In the genomic region with DNA sequence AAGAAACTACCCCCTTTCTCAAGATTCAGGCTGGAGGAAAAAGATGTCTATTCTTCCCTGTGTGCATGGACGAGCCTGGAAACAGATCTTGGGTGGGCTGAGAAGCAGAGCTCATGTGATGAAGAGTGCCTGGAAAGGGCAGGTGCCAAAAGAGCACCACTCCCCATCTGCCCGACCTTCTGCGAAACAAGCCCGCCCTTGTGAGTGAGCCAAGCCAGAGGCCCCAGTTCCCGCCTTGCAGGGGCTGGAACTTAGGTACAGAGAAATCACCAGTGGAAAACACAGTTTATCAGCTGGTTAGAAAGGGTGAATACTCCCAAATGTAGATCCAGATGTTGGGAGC, we compare ENCODE assay signal across 9 cellular contexts. TPM values are rescaled to one million over a fixed set of nuclear protein-coding genes. Genes with fewer than 3 reads are reported as not detected.
DNase-seq lines count a peak whose midpoint lies in the region; ATAC-seq and TF ChIP-seq lines count a peak whose summit lies in the region.
"Had no signal": no experiment of that assay in that cellular context is flagged by ENCODE, and none has a peak within 500 bp of the region (broad histone marks: within the 10 kb centered on the region; RNA-seq: fewer than 3 reads in every experiment).

No MANE protein-coding gene starts in this region.

- intact Hi-C loops in CD8-positive, alpha-beta T cell (cut with DNase I, micrococcal nuclease): loop anchor here (5.0 to 10.0 kb wide), 4 partner anchors 50 to 995 kb away; a partner anchor contains a TSS
- intact Hi-C loops in dendritic cell treated with granulocyte-macrophage colony-stimulating factor and Interleukin-4, amounts not matched to agents 40 ng/mL and 50 ng/mL, for 4 days (cut with micrococcal nuclease): no loop called here
- intact Hi-C loops in naive thymus-derived CD4-positive, alpha-beta T cell (cut with micrococcal nuclease): loop anchor here in 1 of 2 donors (5.0 kb wide), 1 partner anchor 125 kb away; a partner anchor contains a TSS

- H3K4me3 ChIP-seq in CD8-positive, alpha-beta T cell (ENCODE audit: low read depth, low read length): no peak overlapping the region
- H3K4me3 ChIP-seq in naive thymus-derived CD4-positive, alpha-beta T cell (ENCODE audit: low read length): no peak overlapping the region
- H3K4me3 ChIP-seq in HAP-1: no peak overlapping the region

- H3K36me3 ChIP-seq in CD8-positive, alpha-beta T cell (ENCODE audit: insufficient read depth, low read length): no peaks in the 10 kb centered on the region
- H3K36me3 ChIP-seq in naive thymus-derived CD4-positive, alpha-beta T cell (ENCODE audit: control insufficient read depth in 2 of 3, insufficient read depth in 3 of 3, low read length in 3 of 3): no peaks in the 10 kb centered on the region
- peaks cover 3% of the 10 kb centered on the region for H3K36me3 ChIP-seq in HAP-1 (replicated peaks)

- H3K27ac ChIP-seq in CD8-positive, alpha-beta T cell (ENCODE audit: low read depth, low read length): no peak overlapping the region
- no peak overlapping the region for H3K27ac ChIP-seq in naive thymus-derived CD4-positive, alpha-beta T cell (ENCODE audit: low read depth, low read length)

- peaks cover 22% of the 10 kb centered on the region for H3K36me3 Mint-ChIP-seq in CD8-positive, alpha-beta T cell
- peaks cover 26% of the 10 kb centered on the region for H3K36me3 Mint-ChIP-seq in dendritic cell treated with granulocyte-macrophage colony-stimulating factor and Interleukin-4, amounts not matched to agents 40 ng/mL and 50 ng/mL, for 4 days (ENCODE audit: low read depth)
- peaks cover 0 to 13% (median 0%) of the 10 kb centered on the region in 5 donors for H3K36me3 Mint-ChIP-seq in naive thymus-derived CD4-positive, alpha-beta T cell

- peak overlapping the region; percentile 98 for H3K4me3 Mint-ChIP-seq in CD8-positive, alpha-beta T cell
- peak overlapping the region; percentile 62 for H3K4me3 Mint-ChIP-seq in dendritic cell treated with granulocyte-macrophage colony-stimulating factor and Interleukin-4, amounts not matched to agents 40 ng/mL and 50 ng/mL, for 4 days
- H3K4me3 Mint-ChIP-seq in naive thymus-derived CD4-positive, alpha-beta T cell: peak overlapping the region; percentile 12 to 96 (median 86)

- H3K9me3 ChIP-seq in CD8-positive, alpha-beta T cell (ENCODE audit: low read length): no peaks in the 10 kb centered on the region
- no peaks in the 10 kb centered on the region for H3K9me3 ChIP-seq in naive thymus-derived CD4-positive, alpha-beta T cell (ENCODE audit: control insufficient read depth in 2 of 3, low read length in 3 of 3)
- no peaks in the 10 kb centered on the region for H3K9me3 ChIP-seq in HAP-1

- ATAC-seq in CD8-positive, alpha-beta T cell: no peak
- no peak for ATAC-seq in naive thymus-derived CD4-positive, alpha-beta T cell
- ATAC-seq in GM21619 (IDR thresholded peaks at IDR 0.05; ENCODE audit: unreplicated experiment): no peak

- no peaks in the 10 kb centered on the region for H3K27me3 ChIP-seq in CD8-positive, alpha-beta T cell (ENCODE audit: insufficient read depth, low read length)
- no peaks in the 10 kb centered on the region for H3K27me3 ChIP-seq in naive thymus-derived CD4-positive, alpha-beta T cell (ENCODE audit: control insufficient read depth in 2 of 2, insufficient read depth in 2 of 2, low read length in 2 of 2)
- no peaks in the 10 kb centered on the region for H3K27me3 ChIP-seq in HAP-1 (ENCODE audit: low read depth)

- CTCF ChIA-PET in CD8-positive, alpha-beta T cell (lab: Charles Lee): interaction anchor here (0.7 to 1.0 kb wide), 2 partner anchors 15 to 51 kb away, joined by 3 to 4 read pairs; no protein-coding TSS in a partner anchor
- CTCF ChIA-PET in naive thymus-derived CD4-positive, alpha-beta T cell (lab: Charles Lee): no interaction called here

- no peaks in the 10 kb centered on the region for H3K9me3 Mint-ChIP-seq in CD8-positive, alpha-beta T cell
- H3K9me3 Mint-ChIP-seq in dendritic cell treated with granulocyte-macrophage colony-stimulating factor and Interleukin-4, amounts not matched to agents 40 ng/mL and 50 ng/mL, for 4 days: no peaks in the 10 kb centered on the region
- H3K9me3 Mint-ChIP-seq in naive thymus-derived CD4-positive, alpha-beta T cell: no peaks in the 10 kb centered on the region
- H3K9me3 Mint-ChIP-seq: memory B cell had no signal

- peaks cover 32% of the 10 kb centered on the region for H3K4me1 ChIP-seq in CD8-positive, alpha-beta T cell (ENCODE audit: insufficient read depth, low read length)
- peaks cover 23 to 25% of the 10 kb centered on the region in 2 donors for H3K4me1 ChIP-seq in naive thymus-derived CD4-positive, alpha-beta T cell (ENCODE audit: control insufficient read depth in 2 of 2, insufficient read depth in 2 of 2, low read length in 2 of 2)
- H3K4me1 ChIP-seq in HAP-1: peaks cover 41% of the 10 kb centered on the region

- no peaks in the 10 kb centered on the region for H3K27me3 Mint-ChIP-seq in CD8-positive, alpha-beta T cell (ENCODE audit: low read depth)
- H3K27me3 Mint-ChIP-seq in dendritic cell treated with granulocyte-macrophage colony-stimulating factor and Interleukin-4, amounts not matched to agents 40 ng/mL and 50 ng/mL, for 4 days: no peaks in the 10 kb centered on the region
- H3K27me3 Mint-ChIP-seq in naive thymus-derived CD4-positive, alpha-beta T cell: peaks cover 0 to 7% (median 0%) of the 10 kb centered on the region in 5 donors
- H3K27me3 Mint-ChIP-seq: memory B cell had no signal

- TF ChIP-seq CTCF in CD8-positive, alpha-beta T cell (IDR thresholded peaks at IDR 0.05): no peak

- POLR2A ChIA-PET in CD8-positive, alpha-beta T cell (lab: Charles Lee): no interaction called here
- POLR2A ChIA-PET in naive thymus-derived CD4-positive, alpha-beta T cell (lab: Charles Lee): no interaction called here

- no peak overlapping the region for H3K27ac Mint-ChIP-seq in CD8-positive, alpha-beta T cell
- peak overlapping the region; percentile 41 for H3K27ac Mint-ChIP-seq in dendritic cell treated with granulocyte-macrophage colony-stimulating factor and Interleukin-4, amounts not matched to agents 40 ng/mL and 50 ng/mL, for 4 days
- peak overlapping the region in 6 of 9 donors; percentile 0 to 76 (median 19) for H3K27ac Mint-ChIP-seq in naive thymus-derived CD4-positive, alpha-beta T cell
- H3K27ac Mint-ChIP-seq: memory B cell had no signal

- in situ Hi-C loops in HAP-1 (cut with MboI; ENCODE audit: low sequenced_read_pairs): no loop called here

- peaks cover 64% of the 10 kb centered on the region for H3K4me1 Mint-ChIP-seq in CD8-positive, alpha-beta T cell (ENCODE audit: low read depth)
- H3K4me1 Mint-ChIP-seq in dendritic cell treated with granulocyte-macrophage colony-stimulating factor and Interleukin-4, amounts not matched to agents 40 ng/mL and 50 ng/mL, for 4 days (ENCODE audit: low read depth): peaks cover 44% of the 10 kb centered on the region
- peaks cover 32 to 67% (median 57%) of the 10 kb centered on the region in 7 donors for H3K4me1 Mint-ChIP-seq in naive thymus-derived CD4-positive, alpha-beta T cell

- DNase-seq in CD8-positive, alpha-beta T cell: no peak
- DNase-seq in NCI-H69 (lab: John Stamatoyannopoulos, UW): peak; percentile 9
- DNase-seq in naive thymus-derived CD4-positive, alpha-beta T cell: no peak
- no peak for DNase-seq in mesenteric fat pad (ENCODE audit: low spot score)
- DNase-seq in NCI-H2107 treated with DMSO at 0.1 percent for 48 hours (lab: John Stamatoyannopoulos, UW; ENCODE audit: unreplicated experiment): no peak
- DNase-seq in HAP-1 (ENCODE audit: low spot score in 2 of 2): no peak

RNA-seq across cellular contexts. Expression of a gene that starts 26.7 kb away (rescaled TPM):
- total RNA-seq in CD8-positive, alpha-beta T cell: not detected
- total RNA-seq in naive thymus-derived CD4-positive, alpha-beta T cell: not detected
- not detected for polyA plus RNA-seq in naive thymus-derived CD4-positive, alpha-beta T cell
- not detected for total RNA-seq in mesenteric fat pad
